8 cellular contexts compared by ENCODE assay signal in genomic region chr17:31508310-31509094, GRCh38.
DNase-seq lines count a peak whose midpoint lies in the region; ATAC-seq, FAIRE-seq and TF ChIP-seq lines count a peak whose summit lies in the region.

No MANE protein-coding gene starts in this region.

- no peaks in the 10 kb centered on the region for H3K9me3 Mint-ChIP-seq in progenitor cell of endocrine pancreas (ENCODE audit: low read depth)

- no peaks in the 10 kb centered on the region for H3K27me3 Mint-ChIP-seq in progenitor cell of endocrine pancreas

- TF ChIP-seq CTCF in heart right ventricle (IDR thresholded peaks at IDR 0.05) (peak in 5 of 9 donors; percentile 9 to 38 (median 26)), WERI-Rb-1 (IDR thresholded peaks at IDR 0.05; ENCODE audit: low read depth, low read length) (peak; percentile 67), dorsolateral prefrontal cortex (IDR thresholded peaks at IDR 0.05 in 54 of 56, conservative IDR thresholded peaks at IDR 0.05 in 2 of 56; ENCODE audit: low read depth in 1 of 56, partially characterized antibody in 56 of 56) (peak in 37 of 56 donors; percentile 13 to 54 (median 32)), progenitor cell of endocrine pancreas (IDR thresholded peaks at IDR 0.05; ENCODE audit: unreplicated experiment) (peak; percentile 49)

- H3K36me3 Mint-ChIP-seq in progenitor cell of endocrine pancreas (ENCODE audit: insufficient read depth) = no peaks in the 10 kb centered on the region

- H3K4me3 ChIP-seq in heart right ventricle (peak overlapping the region in 1 of 10 donors; percentile 31), WERI-Rb-1 (ENCODE audit: low read depth, low read length) (no peak overlapping the region), dorsolateral prefrontal cortex (peak overlapping the region in 16 of 59 donors; percentile 1 to 32 (median 12))

- H3K9me3 ChIP-seq in heart right ventricle (no peaks in the 10 kb centered on the region), WERI-Rb-1 (ENCODE audit: severe bottlenecking) (no peaks in the 10 kb centered on the region)

- intact Hi-C loops in heart right ventricle (cut with DNase I) (no loop called here), Right ventricle myocardium superior (cut with DNase I) (no loop called here), dorsolateral prefrontal cortex (cut with DNase I) (no loop called here)

- ATAC-seq in heart right ventricle (peak in 4 of 8 donors; percentile 5 to 37 (median 23)), Right ventricle myocardium superior (ENCODE audit: poor library complexity) (no peak), HG03097 (IDR thresholded peaks at IDR 0.05; ENCODE audit: low FRiP score, unreplicated experiment) (peak; percentile 69)

- FAIRE-seq in frontal cortex (lab: Jason Lieb, UNC) = no peak

- peak overlapping the region in 6 of 10 donors; percentile 20 to 87 (median 73) for H3K27ac ChIP-seq in heart right ventricle
- no peak overlapping the region for H3K27ac ChIP-seq in WERI-Rb-1
- H3K27ac ChIP-seq in dorsolateral prefrontal cortex = peak overlapping the region in 57 of 59 donors; percentile 62 to 94 (median 86)

- no peaks in the 10 kb centered on the region for H3K27me3 ChIP-seq in heart right ventricle
- H3K27me3 ChIP-seq in WERI-Rb-1 (ENCODE audit: insufficient read depth, low read depth, severe bottlenecking) = no peaks in the 10 kb centered on the region
- H3K27me3 ChIP-seq in dorsolateral prefrontal cortex = no peaks in the 10 kb centered on the region

- H3K27ac Mint-ChIP-seq in progenitor cell of endocrine pancreas = peak overlapping the region; percentile 87

- no peak overlapping the region for H3K4me3 Mint-ChIP-seq in progenitor cell of endocrine pancreas (ENCODE audit: low read depth)

- 56 to 59% methylated on average over 13 of the region's 13 CpGs for WGBS in heart right ventricle, 2 donors

- DNase-seq in heart right ventricle (no peak), Right ventricle myocardium superior (no peak), WERI-Rb-1 (peak; percentile 37), dorsolateral prefrontal cortex (peak in 1 of 10 donors; percentile 48), progenitor cell of endocrine pancreas (ENCODE audit: low spot score, unreplicated experiment) (no peak), frontal cortex (ENCODE audit: low spot score in 2 of 2) (no peak), NCI-H1092 (lab: John Stamatoyannopoulos, UW) (no peak)

- peaks cover 6 to 56% (median 29%) of the 10 kb centered on the region in 9 donors for H3K4me1 ChIP-seq in heart right ventricle

- peaks cover 14% of the 10 kb centered on the region for H3K4me1 Mint-ChIP-seq in progenitor cell of endocrine pancreas (ENCODE audit: low read depth)

- H3K36me3 ChIP-seq in heart right ventricle (no peaks in the 10 kb centered on the region), WERI-Rb-1 (no peaks in the 10 kb centered on the region)
